8 cellular contexts compared by ENCODE assay signal in the genomic region with DNA sequence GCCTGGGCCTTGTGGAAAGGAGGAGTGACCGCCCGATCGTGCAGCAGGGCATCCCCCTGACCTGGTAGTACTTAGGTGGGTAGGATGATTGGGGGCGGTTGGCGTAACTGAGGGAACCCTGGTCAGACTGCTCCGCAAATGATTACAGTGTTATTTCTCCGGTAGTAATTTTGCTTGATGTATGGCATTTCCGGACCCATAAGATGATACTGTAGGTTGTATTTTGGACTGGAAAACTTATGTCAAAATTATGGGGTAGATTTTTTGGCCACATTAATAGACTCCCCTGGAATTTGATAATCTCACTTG. TPM values are rescaled to one million over a fixed set of nuclear protein-coding genes. Genes with fewer than 3 reads are reported as not detected.
DNase-seq lines count a peak whose midpoint lies in the region; ATAC-seq, FAIRE-seq and TF ChIP-seq lines count a peak whose summit lies in the region.

No MANE protein-coding gene starts in this region.

- H3K4me1 ChIP-seq in keratinocyte (ENCODE audit: control insufficient read depth, extremely low read depth, insufficient read depth, low read length) (peaks cover 20% of the 10 kb centered on the region), thoracic aorta (ENCODE audit: control insufficient read depth in 1 of 2, low read depth in 2 of 2) (peaks cover 16 to 39% of the 10 kb centered on the region in 2 donors)

- H4K20me1 ChIP-seq in keratinocyte (ENCODE audit: control insufficient read depth, extremely low read depth, insufficient read depth, low read length): no peaks in the 10 kb centered on the region

- peak in 1 of 2 donors; percentile 32 for ATAC-seq in activated naive CD4-positive, alpha-beta T cell treated with anti-CD3 and anti-CD28 coated beads, Interleukin-2, amount 50 U/mL, for 72 hours
- ATAC-seq in thoracic aorta (ENCODE audit: insufficient number of reproducible peaks, low FRiP score, low read depth): no peak

- no peaks in the 10 kb centered on the region for H3K9me3 Mint-ChIP-seq in T-helper 1 cell treated with Interleukin-12 subunit alpha and Interleukin-12 subunit beta and Interleukin-4 antibody, amounts not matched to agents 30 μg/mL and 1 μg/mL, for 36 hours
- H3K9me3 Mint-ChIP-seq in activated naive CD4-positive, alpha-beta T cell treated with anti-CD3 and anti-CD28 coated beads, Interleukin-2, amount 50 U/mL, for 72 hours: no peaks in the 10 kb centered on the region

- H3K27ac Mint-ChIP-seq in T-helper 1 cell treated with Interleukin-12 subunit alpha and Interleukin-12 subunit beta and Interleukin-4 antibody, amounts not matched to agents 30 μg/mL and 1 μg/mL, for 36 hours: peak overlapping the region; percentile 70
- H3K27ac Mint-ChIP-seq in activated naive CD4-positive, alpha-beta T cell treated with anti-CD3 and anti-CD28 coated beads, Interleukin-2, amount 50 U/mL, for 72 hours: peak overlapping the region; percentile 77 to 81

- H3K79me2 ChIP-seq in keratinocyte (ENCODE audit: control insufficient read depth, insufficient read depth, low read length): peaks cover 52% of the 10 kb centered on the region

- no peaks in the 10 kb centered on the region for H3K36me3 Mint-ChIP-seq in T-helper 1 cell treated with Interleukin-12 subunit alpha and Interleukin-12 subunit beta and Interleukin-4 antibody, amounts not matched to agents 30 μg/mL and 1 μg/mL, for 36 hours (ENCODE audit: low read depth)
- peaks cover 6 to 8% of the 10 kb centered on the region in 2 donors for H3K36me3 Mint-ChIP-seq in activated naive CD4-positive, alpha-beta T cell treated with anti-CD3 and anti-CD28 coated beads, Interleukin-2, amount 50 U/mL, for 72 hours

- no peaks in the 10 kb centered on the region for H3K27me3 ChIP-seq in keratinocyte (ENCODE audit: control insufficient read depth, extremely low read depth, insufficient read depth, low read length)
- no peaks in the 10 kb centered on the region for H3K27me3 ChIP-seq in thoracic aorta (replicated peaks; ENCODE audit: insufficient read depth)

- H3K9me1 ChIP-seq in keratinocyte (ENCODE audit: control insufficient read depth, extremely low read depth, insufficient read depth, low read length): no peaks in the 10 kb centered on the region

- H3K9me3 ChIP-seq in keratinocyte (ENCODE audit: control insufficient read depth, low read depth, low read length) (no peaks in the 10 kb centered on the region), thoracic aorta (no peaks in the 10 kb centered on the region)

- H3K4me3 ChIP-seq in keratinocyte (ENCODE audit: control insufficient read depth in 2 of 3, extremely low read depth in 1 of 3, insufficient read depth in 2 of 3, low read depth in 1 of 3, low read length in 3 of 3) (peak overlapping the region; percentile 74 to 96 (median 91)), thoracic aorta (peak overlapping the region; percentile 89)

- no peaks in the 10 kb centered on the region for H3K27me3 Mint-ChIP-seq in T-helper 1 cell treated with Interleukin-12 subunit alpha and Interleukin-12 subunit beta and Interleukin-4 antibody, amounts not matched to agents 30 μg/mL and 1 μg/mL, for 36 hours (ENCODE audit: low read depth)

- FAIRE-seq in keratinocyte (lab: Jason Lieb, UNC): no peak

- peak overlapping the region; percentile 87 for H3K27ac ChIP-seq in keratinocyte (ENCODE audit: control insufficient read depth, insufficient read depth, low read length)
- peak overlapping the region; percentile 81 to 86 for H3K27ac ChIP-seq in thoracic aorta

- peak overlapping the region; percentile 93 for H3K4me2 ChIP-seq in keratinocyte (ENCODE audit: control insufficient read depth, extremely low read depth, insufficient read depth, low read depth, low read length)

- TF ChIP-seq CTCF in keratinocyte (optimal IDR thresholded peaks at IDR 0.05 in 1 of 3, IDR thresholded peaks at IDR 0.05 in 1 of 3, conservative IDR thresholded peaks at IDR 0.05 in 1 of 3; ENCODE audit: extremely low read depth in 1 of 3, insufficient read depth in 2 of 3, low read length in 3 of 3) (no peak), thoracic aorta (IDR thresholded peaks at IDR 0.05) (no peak)

- DNase-seq in T-helper 1 cell (no peak), keratinocyte (ENCODE audit: low read depth, low spot score) (no peak), thoracic aorta (ENCODE audit: low spot score) (no peak), amniotic stem cell (lab: John Stamatoyannopoulos, UW) (no peak), NCI-H1417 treated with DMSO at 0.1 percent for 48 hours (lab: John Stamatoyannopoulos, UW) (no peak), HuH-7 (ENCODE audit: low spot score) (no peak)
- DNase-seq in activated naive CD4-positive, alpha-beta T cell treated with anti-CD3 and anti-CD28 coated beads, Interleukin-2, amount 50 U/mL, for 72 hours (ENCODE audit: low spot score in 2 of 2): no peak

- H3K9ac ChIP-seq in keratinocyte (ENCODE audit: control insufficient read depth, extremely low read depth, insufficient read depth, low read length): peak overlapping the region; percentile 92

- peak overlapping the region; percentile 83 for H3K4me3 Mint-ChIP-seq in T-helper 1 cell treated with Interleukin-12 subunit alpha and Interleukin-12 subunit beta and Interleukin-4 antibody, amounts not matched to agents 30 μg/mL and 1 μg/mL, for 36 hours

- dilution Hi-C loops in keratinocyte (cut with MboI; ENCODE audit: extremely low pct_ligation_motif_present, low sequenced_read_pairs): no loop called here

- peaks cover 9% of the 10 kb centered on the region for H3K4me1 Mint-ChIP-seq in T-helper 1 cell treated with Interleukin-12 subunit alpha and Interleukin-12 subunit beta and Interleukin-4 antibody, amounts not matched to agents 30 μg/mL and 1 μg/mL, for 36 hours (ENCODE audit: low read depth)

- H2AFZ ChIP-seq in keratinocyte (ENCODE audit: control insufficient read depth, low read length): peak overlapping the region; percentile 49

- H3K36me3 ChIP-seq in keratinocyte (ENCODE audit: control insufficient read depth in 2 of 2, extremely low read depth in 1 of 2, insufficient read depth in 2 of 2, low read length in 2 of 2) (no peaks in the 10 kb centered on the region), thoracic aorta (no peaks in the 10 kb centered on the region)

RNA-seq across cellular contexts. Expression of a gene that starts 0.8 kb away (rescaled TPM):
- 10 to 100 TPM; 25.8 to 44.4 TPM for total RNA-seq in activated naive CD4-positive, alpha-beta T cell treated with anti-CD3 and anti-CD28 coated beads, Interleukin-2, amount 50 U/mL, for 72 hours
- 16.4 to 22.1 TPM (median 16.5 TPM) in 3 replicates for polyA plus RNA-seq in keratinocyte
- polyA plus RNA-seq in keratinocyte (2011; ENCODE audit: low read depth): 12.4 TPM
- polyA plus RNA-seq in keratinocyte (2011; cell fraction: cytosol; rRNA removed): 13.5 and 14.9 TPM in 2 replicates
- 60.2 and 68.9 TPM in 2 replicates for polyA plus RNA-seq in keratinocyte (2011; cell fraction: nucleus; rRNA removed)
- polyA plus RNA-seq in keratinocyte (2012; ENCODE audit: low replicate concordance): 13.2 and 23.4 TPM in 2 replicates
- polyA minus RNA-seq in keratinocyte: 52.0 to 64.4 TPM (median 64.3 TPM) in 3 replicates
- polyA minus RNA-seq in keratinocyte (2011; cell fraction: cytosol; rRNA and poly(A)+ RNA removed): 22.3 TPM
- polyA minus RNA-seq in keratinocyte (2011; cell fraction: nucleus; rRNA and poly(A)+ RNA removed): 48.1 and 73.0 TPM in 2 replicates
- 10 to 100 TPM; 33.3 to 61.9 TPM for total RNA-seq in thoracic aorta

RNA-seq across cellular contexts. Expression of a gene that starts 45.7 kb away (rescaled TPM):
- 10 to 100 TPM; 55.0 to 73.2 TPM for total RNA-seq in activated naive CD4-positive, alpha-beta T cell treated with anti-CD3 and anti-CD28 coated beads, Interleukin-2, amount 50 U/mL, for 72 hours
- polyA plus RNA-seq in keratinocyte: 50.7 to 53.0 TPM (median 51.3 TPM) in 3 replicates
- polyA plus RNA-seq in keratinocyte (2011; ENCODE audit: low read depth): 88.8 TPM
- 60.0 and 60.8 TPM in 2 replicates for polyA plus RNA-seq in keratinocyte (2011; cell fraction: cytosol; rRNA removed)
- polyA plus RNA-seq in keratinocyte (2011; cell fraction: nucleus; rRNA removed): 91.2 and 115 TPM in 2 replicates
- 36.8 and 53.9 TPM in 2 replicates for polyA plus RNA-seq in keratinocyte (2012; ENCODE audit: low replicate concordance)
- 52.9 to 126 TPM (median 64.0 TPM) in 3 replicates for polyA minus RNA-seq in keratinocyte
- polyA minus RNA-seq in keratinocyte (2011; cell fraction: cytosol; rRNA and poly(A)+ RNA removed): 48.3 TPM
- polyA minus RNA-seq in keratinocyte (2011; cell fraction: nucleus; rRNA and poly(A)+ RNA removed): 37.4 and 55.6 TPM in 2 replicates
- 10 to 100 TPM; 31.0 to 41.8 TPM for total RNA-seq in thoracic aorta
